ENCODE assay signal across 8 cellular contexts in genomic region chr1:27348861-27349783, GRCh38. TPM values are rescaled to one million over a fixed set of nuclear protein-coding genes. Genes with fewer than 3 reads are reported as not detected.
DNase-seq lines count a peak whose midpoint lies in the region; ATAC-seq and TF ChIP-seq lines count a peak whose summit lies in the region.

No MANE protein-coding gene starts in this region.

- H3K4me3 ChIP-seq in MG63 = no peak overlapping the region

- no peaks in the 10 kb centered on the region for H3K9me3 Mint-ChIP-seq in activated CD4-positive, alpha-beta T cell treated with anti-CD3 and anti-CD28 coated beads, Interleukin-2, amount 10 ng/mL, durations not matched to agents 24 days and 14 days
- H3K9me3 Mint-ChIP-seq in brain (no peaks in the 10 kb centered on the region), immature natural killer cell (no peaks in the 10 kb centered on the region)
- no peaks in the 10 kb centered on the region for H3K9me3 Mint-ChIP-seq in stimulated activated memory B cell treated with anti-CD40 and anti-IgM and Interleukin-4, amounts not matched to agents 10 μg/mL and 1 μg/mL and 100 μg/mL, for 72 hours

- peak; percentile 82 for DNase-seq in activated CD4-positive, alpha-beta T cell treated with anti-CD3 and anti-CD28 coated beads, Interleukin-2, amount 10 ng/mL, durations not matched to agents 24 days and 14 days
- no peak for DNase-seq in activated CD4-positive, alpha-beta T cell treated with anti-CD3 and anti-CD28 coated beads for 4 hours
- DNase-seq in NCI-H526 treated with DMSO at 0.1 percent for 48 hours (lab: John Stamatoyannopoulos, UW) (peak; percentile 77), immature natural killer cell (peak; percentile 35 to 54 (median 51)), MG63 (no peak), COLO829 (ENCODE audit: low spot score) (no peak)

- H3K27ac Mint-ChIP-seq in activated CD4-positive, alpha-beta T cell treated with anti-CD3 and anti-CD28 coated beads, Interleukin-2, amount 10 ng/mL, durations not matched to agents 24 days and 14 days = no peak overlapping the region
- no peak overlapping the region for H3K27ac Mint-ChIP-seq in brain
- H3K27ac Mint-ChIP-seq in immature natural killer cell = peak overlapping the region in 3 of 6 donors; percentile 12 to 50 (median 48)
- peak overlapping the region; percentile 71 for H3K27ac Mint-ChIP-seq in stimulated activated memory B cell treated with anti-CD40 and anti-IgM and Interleukin-4, amounts not matched to agents 10 μg/mL and 1 μg/mL and 100 μg/mL, for 72 hours

- peaks cover 14% of the 10 kb centered on the region for H3K4me1 Mint-ChIP-seq in activated CD4-positive, alpha-beta T cell treated with anti-CD3 and anti-CD28 coated beads, Interleukin-2, amount 10 ng/mL, durations not matched to agents 24 days and 14 days
- no peaks in the 10 kb centered on the region for H3K4me1 Mint-ChIP-seq in brain
- peaks cover 30% of the 10 kb centered on the region in 2 donors for H3K4me1 Mint-ChIP-seq in immature natural killer cell
- peaks cover 33% of the 10 kb centered on the region for H3K4me1 Mint-ChIP-seq in stimulated activated memory B cell treated with anti-CD40 and anti-IgM and Interleukin-4, amounts not matched to agents 10 μg/mL and 1 μg/mL and 100 μg/mL, for 72 hours

- TF ChIP-seq CTCF in brain (conservative IDR thresholded peaks at IDR 0.05) = no peak

- ATAC-seq in stimulated activated memory B cell treated with anti-CD40 and anti-IgM and Interleukin-4, amounts not matched to agents 10 μg/mL and 1 μg/mL and 100 μg/mL, for 72 hours = peak; percentile 77

- intact Hi-C loops in activated CD4-positive, alpha-beta T cell treated with anti-CD3 and anti-CD28 coated beads, Interleukin-2, amount 10 ng/mL, durations not matched to agents 24 days and 14 days (cut with micrococcal nuclease) = loop anchor here (1.0 kb wide), 1 partner anchor 8 kb away; no protein-coding TSS in a partner anchor

- H3K36me3 ChIP-seq in MG63 = no peaks in the 10 kb centered on the region

- H3K27me3 Mint-ChIP-seq in activated CD4-positive, alpha-beta T cell treated with anti-CD3 and anti-CD28 coated beads, Interleukin-2, amount 10 ng/mL, durations not matched to agents 24 days and 14 days = no peaks in the 10 kb centered on the region
- peaks cover 29% of the 10 kb centered on the region for H3K27me3 Mint-ChIP-seq in brain
- H3K27me3 Mint-ChIP-seq in immature natural killer cell (ENCODE audit: low read depth in 3 of 3) = peaks cover 0 to 2% (median 0%) of the 10 kb centered on the region in 3 donors
- H3K27me3 Mint-ChIP-seq in stimulated activated memory B cell treated with anti-CD40 and anti-IgM and Interleukin-4, amounts not matched to agents 10 μg/mL and 1 μg/mL and 100 μg/mL, for 72 hours = no peaks in the 10 kb centered on the region

- H3K36me3 Mint-ChIP-seq in activated CD4-positive, alpha-beta T cell treated with anti-CD3 and anti-CD28 coated beads, Interleukin-2, amount 10 ng/mL, durations not matched to agents 24 days and 14 days (ENCODE audit: low read depth) = peaks cover 21% of the 10 kb centered on the region
- no peaks in the 10 kb centered on the region for H3K36me3 Mint-ChIP-seq in brain
- H3K36me3 Mint-ChIP-seq in immature natural killer cell = peaks cover 4 to 13% (median 5%) of the 10 kb centered on the region in 3 donors
- peaks cover 18% of the 10 kb centered on the region for H3K36me3 Mint-ChIP-seq in stimulated activated memory B cell treated with anti-CD40 and anti-IgM and Interleukin-4, amounts not matched to agents 10 μg/mL and 1 μg/mL and 100 μg/mL, for 72 hours

- no peaks in the 10 kb centered on the region for H3K27me3 ChIP-seq in MG63

- H3K4me3 Mint-ChIP-seq in activated CD4-positive, alpha-beta T cell treated with anti-CD3 and anti-CD28 coated beads, Interleukin-2, amount 10 ng/mL, durations not matched to agents 24 days and 14 days = peak overlapping the region; percentile 51
- H3K4me3 Mint-ChIP-seq in brain (peak overlapping the region in 4 of 5 experiments; percentile 47 to 68 (median 54)), immature natural killer cell (peak overlapping the region; percentile 35 to 64 (median 52))
- H3K4me3 Mint-ChIP-seq in stimulated activated memory B cell treated with anti-CD40 and anti-IgM and Interleukin-4, amounts not matched to agents 10 μg/mL and 1 μg/mL and 100 μg/mL, for 72 hours = peak overlapping the region; percentile 68

- no peaks in the 10 kb centered on the region for H3K9me3 ChIP-seq in MG63

RNA-seq across cellular contexts. Expression of gene SYTL1, which starts 7.3 kb away (rescaled TPM):
- total RNA-seq in activated CD4-positive, alpha-beta T cell treated with anti-CD3 and anti-CD28 coated beads, Interleukin-2, amount 10 ng/mL, durations not matched to agents 24 days and 14 days = 29.7 and 29.8 TPM in 2 replicates
- polyA plus RNA-seq in brain (ENCODE audit: insufficient read depth, low read depth, low replicate concordance) (24.1 TPM), immature natural killer cell (100 to 1,000 TPM; 157 to 211 (median 158) TPM)
- total RNA-seq in MG63 (2014; rRNA removed; shearing (Covaris generic); ENCODE audit: low replicate concordance) = not detected in 2 replicates

RNA-seq across cellular contexts. Expression of gene MAP3K6, which starts 17.6 kb away (rescaled TPM):
- 13.2 and 14.7 TPM in 2 replicates for total RNA-seq in activated CD4-positive, alpha-beta T cell treated with anti-CD3 and anti-CD28 coated beads, Interleukin-2, amount 10 ng/mL, durations not matched to agents 24 days and 14 days
- polyA plus RNA-seq in brain (ENCODE audit: insufficient read depth, low read depth, low replicate concordance) (6.9 TPM), immature natural killer cell (1 to 10 TPM; 2.0 to 5.1 (median 3.6) TPM)
- total RNA-seq in MG63 (2014; rRNA removed; shearing (Covaris generic); ENCODE audit: low replicate concordance) = 11.5 and 26.9 TPM in 2 replicates

RNA-seq across cellular contexts. Expression of gene FCN3, which starts 25.5 kb away (rescaled TPM):
- total RNA-seq in activated CD4-positive, alpha-beta T cell treated with anti-CD3 and anti-CD28 coated beads, Interleukin-2, amount 10 ng/mL, durations not matched to agents 24 days and 14 days = not detected in 2 replicates
- polyA plus RNA-seq in brain (ENCODE audit: insufficient read depth, low read depth, low replicate concordance) = 1.4 TPM
- not detected for polyA plus RNA-seq in immature natural killer cell
- total RNA-seq in MG63 (2014; rRNA removed; shearing (Covaris generic); ENCODE audit: low replicate concordance) = not detected in 2 replicates

RNA-seq across cellular contexts. Expression of gene TMEM222, which starts 27.2 kb away (rescaled TPM):
- total RNA-seq in activated CD4-positive, alpha-beta T cell treated with anti-CD3 and anti-CD28 coated beads, Interleukin-2, amount 10 ng/mL, durations not matched to agents 24 days and 14 days = 39.6 and 41.4 TPM in 2 replicates
- polyA plus RNA-seq in brain (ENCODE audit: insufficient read depth, low read depth, low replicate concordance) (113 TPM), immature natural killer cell (10 to 100 TPM; 56.0 to 99.3 (median 69.8) TPM)
- total RNA-seq in MG63 (2014; rRNA removed; shearing (Covaris generic); ENCODE audit: low replicate concordance) = 31.8 and 54.2 TPM in 2 replicates

RNA-seq across cellular contexts. Expression of gene CD164L2, which starts 34.0 kb away (rescaled TPM):
- not detected in 2 replicates for total RNA-seq in activated CD4-positive, alpha-beta T cell treated with anti-CD3 and anti-CD28 coated beads, Interleukin-2, amount 10 ng/mL, durations not matched to agents 24 days and 14 days
- polyA plus RNA-seq in brain (ENCODE audit: insufficient read depth, low read depth, low replicate concordance) (2.2 TPM), immature natural killer cell (not detected)
- not detected in 2 replicates for total RNA-seq in MG63 (2014; rRNA removed; shearing (Covaris generic); ENCODE audit: low replicate concordance)

Comparison
In these comparisons a context has a peak if more than half of its experiments do, and no peak if none do; other contexts are left out.
1. DNase-seq: peak in activated CD4-positive, alpha-beta T cell treated with anti-CD3 and anti-CD28 coated beads, Interleukin-2, amount 10 ng/mL, durations not matched to agents 24 days and 14 days (single experiment), NCI-H526 treated with DMSO at 0.1 percent for 48 hours (single experiment) and immature natural killer cell (3 of 3); none in activated CD4-positive, alpha-beta T cell treated with anti-CD3 and anti-CD28 coated beads for 4 hours (0 of 2), MG63 (single experiment) and COLO829 (single experiment).
2. RNA of gene SYTL1, which starts 7.3 kb away (total RNA-seq): 29.7 to 29.8 TPM in activated CD4-positive, alpha-beta T cell treated with anti-CD3 and anti-CD28 coated beads, Interleukin-2, amount 10 ng/mL, durations not matched to agents 24 days and 14 days; not detected in MG63; every median in the first group is over 10 times any median in the second.
3. Peak in every context shown above with its lines, with median percentiles within 50 percentile points of each other: H3K4me3 Mint-ChIP-seq.